ENCODE assay signal across 21 cellular contexts in genomic region chr2:222916229-222917197, GRCh38. TPM values are rescaled to one million over a fixed set of nuclear protein-coding genes. Genes with fewer than 3 reads are reported as not detected.
A peak's percentile ranks its signal among the peaks of the same experiment; 100 is the strongest.
DNase-seq lines count a peak whose midpoint lies in the region; ATAC-seq, FAIRE-seq and TF ChIP-seq lines count a peak whose summit lies in the region.
"Had no signal": no experiment of that assay in that cellular context is flagged by ENCODE, and none has a peak within 500 bp of the region (broad histone marks: within the 10 kb centered on the region; RNA-seq: fewer than 3 reads in every experiment).

No MANE protein-coding gene starts in this region.

- peaks cover 14% of the 10 kb centered on the region for H3K36me3 Mint-ChIP-seq in chondrocyte (ENCODE audit: low read depth)
- H3K36me3 Mint-ChIP-seq in CD8-positive, alpha-beta T cell = peaks cover 56% of the 10 kb centered on the region

- H3K27me3 Mint-ChIP-seq in chondrocyte (ENCODE audit: low read depth) = no peaks in the 10 kb centered on the region
- no peaks in the 10 kb centered on the region for H3K27me3 Mint-ChIP-seq in CD8-positive, alpha-beta T cell (ENCODE audit: low read depth)
- H3K27me3 Mint-ChIP-seq: activated CD4-positive, alpha-beta T cell treated with anti-CD3 and anti-CD28 coated beads, Interleukin-2, amount 10 ng/mL, durations not matched to agents 24 days and 14 days; activated naive CD4-positive, alpha-beta T cell treated with anti-CD3 and anti-CD28 coated beads, Interleukin-2, amount 50 U/mL, for 24 hours; CD4-positive, alpha-beta T cell; effector memory CD8-positive, alpha-beta T cell had no signal

- no peak for ATAC-seq in A549
- ATAC-seq in lower lobe of right lung = no peak
- no peak for ATAC-seq in HG02678 (IDR thresholded peaks at IDR 0.05; ENCODE audit: unreplicated experiment)
- no peak for ATAC-seq in CD8-positive, alpha-beta T cell
- ATAC-seq: effector memory CD8-positive, alpha-beta T cell; stimulated activated effector memory CD8-positive, alpha-beta T cell treated with anti-CD3 and anti-CD28 coated beads, Interleukin-12 subunit alpha, Interleukin-12 subunit beta, amount 100 ng/mL, for 72 hours had no signal

- no peaks in the 10 kb centered on the region for H3K9me3 ChIP-seq in A549
- H3K9me3 ChIP-seq in lower lobe of right lung = no peaks in the 10 kb centered on the region
- no peaks in the 10 kb centered on the region for H3K9me3 ChIP-seq in uterus
- no peaks in the 10 kb centered on the region for H3K9me3 ChIP-seq in CD8-positive, alpha-beta T cell (ENCODE audit: low read length)
- H3K9me3 ChIP-seq: ascending aorta had no signal

- peak; percentile 12 to 31; a peak in 1 of 5 replicates for TF ChIP-seq RAD21 in A549 (conservative IDR thresholded peaks at IDR 0.05 in 1 of 2, IDR thresholded peaks at IDR 0.05 in 1 of 2)

- DNase-seq in A549 (ENCODE audit: low read depth in 1 of 2, low spot score in 1 of 2) (no peak), GM13977 (ENCODE audit: low spot score) (no peak), chondrocyte (ENCODE audit: low spot score) (no peak), lower lobe of right lung (no peak), uterus (no peak), iPS-NIHi11 (ENCODE audit: low spot score) (no peak)
- DNase-seq in CD8-positive, alpha-beta T cell = no peak
- DNase-seq: activated CD4-positive, alpha-beta T cell treated with anti-CD3 and anti-CD28 coated beads, Interleukin-2, amount 10 ng/mL, durations not matched to agents 24 days and 14 days; CD4-positive, alpha-beta T cell; DMS 273 treated with DMSO at 0.1 percent for 48 hours; effector memory CD8-positive, alpha-beta T cell; GDM1; NCI-H187; SIG-M5 had no signal

- WGBS in A549 (ENCODE audit: missing lambda C conversion rate) = 91% methylated on average over 11 of the region's 11 CpGs

- H3K36me3 ChIP-seq in lower lobe of right lung (peaks cover 44% of the 10 kb centered on the region), uterus (no peaks in the 10 kb centered on the region)
- peaks cover 22% of the 10 kb centered on the region for H3K36me3 ChIP-seq in CD8-positive, alpha-beta T cell (ENCODE audit: insufficient read depth, low read length)

- H3K4me1 Mint-ChIP-seq in chondrocyte (ENCODE audit: low read depth) = peaks cover 60% of the 10 kb centered on the region
- peaks cover 17% of the 10 kb centered on the region for H3K4me1 Mint-ChIP-seq in CD8-positive, alpha-beta T cell (ENCODE audit: low read depth)

- no peak overlapping the region for H3K4me2 ChIP-seq in A549

- TF ChIP-seq CTCF in A549 (IDR thresholded peaks at IDR 0.05) = peak; percentile 13; the same call in 1 of the 3 replicates
- peak; percentile 13 for TF ChIP-seq CTCF in GM13977 (IDR thresholded peaks at IDR 0.05; ENCODE audit: extremely low read depth, insufficient read depth, missing control alignments)
- peak; percentile 51 for TF ChIP-seq CTCF in chondrocyte (IDR thresholded peaks at IDR 0.05)
- TF ChIP-seq CTCF in lower lobe of right lung (IDR thresholded peaks at IDR 0.05) = peak; percentile 15
- no peak for TF ChIP-seq CTCF in uterus (IDR thresholded peaks at IDR 0.05)
- no peak for TF ChIP-seq CTCF in CD8-positive, alpha-beta T cell (IDR thresholded peaks at IDR 0.05)

- no peak overlapping the region for H3K27ac Mint-ChIP-seq in chondrocyte (ENCODE audit: unreplicated experiment)
- no peak overlapping the region for H3K27ac Mint-ChIP-seq in CD8-positive, alpha-beta T cell
- H3K27ac Mint-ChIP-seq: activated CD4-positive, alpha-beta T cell treated with anti-CD3 and anti-CD28 coated beads, Interleukin-2, amount 10 ng/mL, durations not matched to agents 24 days and 14 days; activated naive CD4-positive, alpha-beta T cell treated with anti-CD3 and anti-CD28 coated beads, Interleukin-2, amount 50 U/mL, for 24 hours; activated T-helper 1 cell treated with anti-CD3 and anti-CD28 coated beads, Interleukin-12 subunit alpha, Interleukin-12 subunit beta, Interleukin-2, Interleukin-4 antibody, amounts not matched to agents 30 ng/mL and 10 ng/mL and 1 ng/mL, durations not matched to agents 14 hours and 24 hours and 36 hours; CD4-positive, alpha-beta T cell; effector memory CD8-positive, alpha-beta T cell; nephron; stimulated activated effector memory CD8-positive, alpha-beta T cell treated with anti-CD3 and anti-CD28 coated beads, Interleukin-12 subunit alpha, Interleukin-12 subunit beta, amount 100 ng/mL, for 72 hours; T-helper 1 cell treated with Interleukin-12 subunit alpha and Interleukin-12 subunit beta and Interleukin-4 antibody, amounts not matched to agents 30 μg/mL and 1 μg/mL, for 36 hours had no signal

- no peak overlapping the region for H3K27ac ChIP-seq in A549
- no peak overlapping the region for H3K27ac ChIP-seq in lower lobe of right lung
- H3K27ac ChIP-seq in uterus = no peak overlapping the region
- H3K27ac ChIP-seq in CD8-positive, alpha-beta T cell (ENCODE audit: low read depth, low read length) = no peak overlapping the region
- H3K27ac ChIP-seq: ascending aorta had no signal

- intact Hi-C loops in lower lobe of right lung (cut with DNase I) = no loop called here
- intact Hi-C loops in uterus (cut with DNase I; ENCODE audit: low total_unique reads) = no loop called here
- intact Hi-C loops in CD8-positive, alpha-beta T cell (cut with DNase I, micrococcal nuclease) = no loop called here

- POLR2A ChIA-PET in A549 (lab: Yijun Ruan, JAX) = no interaction called here
- POLR2A ChIA-PET in CD8-positive, alpha-beta T cell (lab: Charles Lee) = no interaction called here

- FAIRE-seq in A549 (lab: Jason Lieb, UNC) = no peak

- TF ChIP-seq POLR2A in A549 (IDR thresholded peaks at IDR 0.05; ENCODE audit: low read length) (no peak), uterus (IDR thresholded peaks at IDR 0.05) (no peak)

- no peak overlapping the region for H3K4me3 Mint-ChIP-seq in chondrocyte (ENCODE audit: unreplicated experiment)
- H3K4me3 Mint-ChIP-seq in CD8-positive, alpha-beta T cell = no peak overlapping the region
- H3K4me3 Mint-ChIP-seq: activated CD4-positive, alpha-beta T cell treated with anti-CD3 and anti-CD28 coated beads, Interleukin-2, amount 10 ng/mL, durations not matched to agents 24 days and 14 days; activated naive CD4-positive, alpha-beta T cell treated with anti-CD3 and anti-CD28 coated beads, Interleukin-2, amount 50 U/mL, for 24 hours; activated T-helper 1 cell treated with anti-CD3 and anti-CD28 coated beads, Interleukin-12 subunit alpha, Interleukin-12 subunit beta, Interleukin-2, Interleukin-4 antibody, amounts not matched to agents 30 ng/mL and 10 ng/mL and 1 ng/mL, durations not matched to agents 14 hours and 24 hours and 36 hours; CD4-positive, alpha-beta T cell; effector memory CD8-positive, alpha-beta T cell; nephron; stimulated activated effector memory CD8-positive, alpha-beta T cell treated with anti-CD3 and anti-CD28 coated beads, Interleukin-12 subunit alpha, Interleukin-12 subunit beta, amount 100 ng/mL, for 72 hours; T-helper 1 cell treated with Interleukin-12 subunit alpha and Interleukin-12 subunit beta and Interleukin-4 antibody, amounts not matched to agents 30 μg/mL and 1 μg/mL, for 36 hours had no signal

- H3K4me3 ChIP-seq in A549 (no peak overlapping the region), lower lobe of right lung (no peak overlapping the region), uterus (no peak overlapping the region)
- no peak overlapping the region for H3K4me3 ChIP-seq in CD8-positive, alpha-beta T cell (ENCODE audit: low read depth, low read length)
- H3K4me3 ChIP-seq: ascending aorta had no signal

- CTCF ChIA-PET in A549 (lab: Yijun Ruan, JAX) = interaction anchor here (0.5 to 2.3 kb wide), 10 partner anchors 10 to 1000 kb away, joined by 3 to 14 read pairs (median 4); no protein-coding TSS in a partner anchor
- CTCF ChIA-PET in CD8-positive, alpha-beta T cell (lab: Charles Lee) = interaction anchor here (1.0 kb wide), 1 partner anchor 202 kb away, joined by 3 read pairs; no protein-coding TSS in a partner anchor

- H3K27me3 ChIP-seq in lower lobe of right lung (ENCODE audit: low read depth) (no peaks in the 10 kb centered on the region), uterus (no peaks in the 10 kb centered on the region)
- no peaks in the 10 kb centered on the region for H3K27me3 ChIP-seq in CD8-positive, alpha-beta T cell (ENCODE audit: insufficient read depth, low read length)
- H3K27me3 ChIP-seq: ascending aorta had no signal

- in situ Hi-C loops in GM13977 (cut with MboI; ENCODE audit: low pct_unique_long_range_greater_than_20kb, low sequenced_read_pairs, unreplicated experiment) = no loop called here

- no peaks in the 10 kb centered on the region for H3K9me3 Mint-ChIP-seq in chondrocyte (ENCODE audit: low read depth)
- H3K9me3 Mint-ChIP-seq in CD8-positive, alpha-beta T cell = no peaks in the 10 kb centered on the region
- H3K9me3 Mint-ChIP-seq: activated CD4-positive, alpha-beta T cell treated with anti-CD3 and anti-CD28 coated beads, Interleukin-2, amount 10 ng/mL, durations not matched to agents 24 days and 14 days; activated naive CD4-positive, alpha-beta T cell treated with anti-CD3 and anti-CD28 coated beads, Interleukin-2, amount 50 U/mL, for 24 hours; activated T-helper 1 cell treated with anti-CD3 and anti-CD28 coated beads, Interleukin-12 subunit alpha, Interleukin-12 subunit beta, Interleukin-2, Interleukin-4 antibody, amounts not matched to agents 30 ng/mL and 10 ng/mL and 1 ng/mL, durations not matched to agents 14 hours and 24 hours and 36 hours; CD4-positive, alpha-beta T cell; effector memory CD8-positive, alpha-beta T cell; nephron; stimulated activated effector memory CD8-positive, alpha-beta T cell treated with anti-CD3 and anti-CD28 coated beads, Interleukin-12 subunit alpha, Interleukin-12 subunit beta, amount 100 ng/mL, for 72 hours; T-helper 1 cell treated with Interleukin-12 subunit alpha and Interleukin-12 subunit beta and Interleukin-4 antibody, amounts not matched to agents 30 μg/mL and 1 μg/mL, for 36 hours had no signal

- no peak for TF ChIP-seq EP300 in A549 (IDR thresholded peaks at IDR 0.05)

- peaks cover 44% of the 10 kb centered on the region for H3K4me1 ChIP-seq in A549
- H3K4me1 ChIP-seq in lower lobe of right lung = peaks cover 38% of the 10 kb centered on the region
- H3K4me1 ChIP-seq in uterus = no peaks in the 10 kb centered on the region
- no peaks in the 10 kb centered on the region for H3K4me1 ChIP-seq in CD8-positive, alpha-beta T cell (ENCODE audit: insufficient read depth, low read length)

TF ChIP-seq in A549, 52 proteins besides CTCF, POLR2A, EP300 and RAD21:
- no peak for TF ChIP-seq RFX5 (IDR thresholded peaks at IDR 0.05)

RNA-seq across cellular contexts. Expression of gene ACSL3, which starts 55.7 kb away (rescaled TPM):
- polyA plus RNA-seq in A549 (2011; rRNA removed) (160 and 209 TPM in 2 replicates), A549 (2017; fragmentation: RNase III; extraction: RNeasy Plus Mini Kit Qiagen cat#74134 plus additional on column Dnase treatment) (89.1 to 142 TPM (median 128 TPM) in 3 replicates)
- 35.0 and 40.1 TPM in 2 replicates for polyA plus RNA-seq in A549 (2012; cell fraction: cytosol; rRNA removed)
- polyA plus RNA-seq in A549 (2012; cell fraction: nucleus; rRNA removed) = 48.9 and 60.2 TPM in 2 replicates
- 149 and 161 TPM in 2 replicates for polyA minus RNA-seq in A549 (2011; rRNA and poly(A)+ RNA removed)
- total RNA-seq in chondrocyte (88.4 to 115 TPM (median 107 TPM) in 3 replicates), lower lobe of right lung (74.2 TPM), uterus (100 to 1,000 TPM in 1 of 4 donors, 10 to 100 TPM in 3; 39.7 to 101 (median 61.2) TPM)
- 10 to 100 TPM; 89.5 to 97.6 TPM for total RNA-seq in CD8-positive, alpha-beta T cell

Comparison
In these comparisons a context has a peak if more than half of its experiments do, and no peak if none do; other contexts are left out.
1. CTCF ChIP-seq: peak in A549 (single experiment), GM13977 (single experiment), chondrocyte (single experiment) and lower lobe of right lung (single experiment); none in uterus (0 of 4) and CD8-positive, alpha-beta T cell (single experiment).